In the genomic region with DNA sequence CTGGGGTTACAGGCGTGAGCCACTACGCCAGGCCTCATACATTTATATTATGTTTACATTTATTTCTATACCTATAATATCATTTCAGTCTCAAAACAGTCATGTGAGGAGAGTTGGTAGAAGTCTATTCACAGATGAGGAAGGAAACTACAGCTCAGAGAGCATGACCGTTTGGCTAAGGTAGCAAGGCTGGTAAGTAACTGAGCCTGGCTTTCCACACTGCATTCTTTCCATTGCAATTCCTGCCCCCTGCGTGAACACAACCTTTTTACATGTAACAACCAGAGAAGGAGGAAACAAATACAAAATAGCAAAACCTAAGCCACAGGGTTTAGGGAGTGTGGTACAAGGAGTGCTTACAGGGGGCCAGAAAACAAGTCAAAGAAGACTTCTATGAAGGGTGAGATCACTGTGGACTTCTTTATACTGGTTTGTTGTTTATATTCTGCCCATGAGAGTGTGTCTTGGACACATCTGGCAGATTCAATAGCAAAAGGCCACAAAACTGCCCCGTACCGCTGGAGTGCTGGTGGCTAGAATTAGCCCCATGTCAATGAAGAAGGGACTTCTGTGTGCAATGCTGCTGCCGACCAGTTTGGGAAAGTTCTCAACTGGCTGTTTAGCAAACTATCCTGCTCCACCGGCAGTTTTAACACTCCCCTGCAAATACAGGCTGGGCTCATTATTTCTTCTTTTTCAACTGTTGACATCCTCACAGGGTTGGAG, we compare ENCODE assay signal across 15 cellular contexts. TPM values are rescaled to one million over a fixed set of nuclear protein-coding genes. Genes with fewer than 3 reads are reported as not detected.
DNase-seq lines count a peak whose midpoint lies in the region; ATAC-seq and TF ChIP-seq lines count a peak whose summit lies in the region.
"Had no signal": no experiment of that assay in that cellular context is flagged by ENCODE, and none has a peak within 500 bp of the region (broad histone marks: within the 10 kb centered on the region; RNA-seq: fewer than 3 reads in every experiment).

No MANE protein-coding gene starts in this region.

- no peaks in the 10 kb centered on the region for H3K9me2 ChIP-seq in DOHH2 (replicated peaks; ENCODE audit: control insufficient read depth, low read length)

- H3K27me3 ChIP-seq in DOHH2 (ENCODE audit: control insufficient read depth, low read length) (no peaks in the 10 kb centered on the region), Peyer's patch (no peaks in the 10 kb centered on the region), gastroesophageal sphincter (no peaks in the 10 kb centered on the region), gastrocnemius medialis (no peaks in the 10 kb centered on the region), lower lobe of right lung (ENCODE audit: low read depth) (no peaks in the 10 kb centered on the region)
- H3K27me3 ChIP-seq: SJCRH30 had no signal

- H4K20me1 ChIP-seq in DOHH2 (ENCODE audit: control insufficient read depth, insufficient read depth, low read depth, low read length): no peaks in the 10 kb centered on the region

- H3K4me2 ChIP-seq in DOHH2 (ENCODE audit: low read length): peak overlapping the region; percentile 32

- H3F3A ChIP-seq in DOHH2 (ENCODE audit: control insufficient read depth, insufficient read depth): 0 out of 2 replicates have a peak, but pooled peaks cover 2% of the 10 kb centered on the region

- DNase-seq in Peyer's patch (peak in 2 of 3 donors; percentile 58 to 62), gastrocnemius medialis (no peak), lower lobe of right lung (no peak)
- DNase-seq in activated naive CD4-positive, alpha-beta T cell (lab: John Stamatoyannopoulos, UW): no peak
- DNase-seq: activated CD4-positive, alpha-beta T cell treated with anti-CD3 and anti-CD28 coated beads for 48 hours; activated naive CD8-positive, alpha-beta T cell treated with anti-CD3 and anti-CD28 coated beads for 36 hours; Calu3; effector CD4-positive, alpha-beta T cell; left ventricle myocardium superior; NCI-H1694 treated with DMSO at 0.1 percent for 48 hours; SJCRH30 had no signal

- in situ Hi-C loops in gastrocnemius medialis (cut with MboI; ENCODE audit: low sequenced_read_pairs in 4 of 4): loop anchor here in 2 of 4 donors (5.0 to 10.0 kb wide), 2 partner anchors 67 to 69 kb away; a partner anchor contains a TSS

- TF ChIP-seq CTCF in DOHH2 (IDR thresholded peaks at IDR 0.05; ENCODE audit: low read depth, low read length, poor library complexity, severe bottlenecking): no peak
- TF ChIP-seq CTCF in Peyer's patch (IDR thresholded peaks at IDR 0.05): no peak
- no peak for TF ChIP-seq CTCF in gastroesophageal sphincter (IDR thresholded peaks at IDR 0.05)
- TF ChIP-seq CTCF in gastrocnemius medialis (IDR thresholded peaks at IDR 0.05 in 4 of 5, conservative IDR thresholded peaks at IDR 0.05 in 1 of 5): no peak
- TF ChIP-seq CTCF in lower lobe of right lung (IDR thresholded peaks at IDR 0.05): no peak

- TF ChIP-seq POLR2A in Peyer's patch (IDR thresholded peaks at IDR 0.05) (no peak), gastroesophageal sphincter (IDR thresholded peaks at IDR 0.05) (no peak), gastrocnemius medialis (IDR thresholded peaks at IDR 0.05) (no peak)

- TF ChIP-seq EP300 in gastroesophageal sphincter (IDR thresholded peaks at IDR 0.05): no peak

- intact Hi-C loops in gastrocnemius medialis (cut with DNase I; ENCODE audit: low total_unique reads): no loop called here
- intact Hi-C loops in lower lobe of right lung (cut with DNase I): no loop called here

- H3K27ac ChIP-seq in DOHH2 (ENCODE audit: low read depth, low read length) (peak overlapping the region; percentile 3), Peyer's patch (peak overlapping the region in 3 of 4 donors; percentile 18 to 71 (median 49)), gastroesophageal sphincter (peak overlapping the region in 3 of 4 donors; percentile 56 to 70 (median 63)), gastrocnemius medialis (peak overlapping the region; percentile 38 to 66 (median 53)), lower lobe of right lung (no peak overlapping the region)
- H3K27ac ChIP-seq: SJCRH30 had no signal

- H3K79me2 ChIP-seq in DOHH2 (ENCODE audit: control insufficient read depth, low read length): peaks cover 23% of the 10 kb centered on the region

- 39 to 51% methylated on average over 8 of the region's 8 CpGs for WGBS in gastroesophageal sphincter (ENCODE audit: low coverage in 1 of 2), 2 donors

- H3K36me3 ChIP-seq in DOHH2 (ENCODE audit: control insufficient read depth, low read length): peaks cover 4% of the 10 kb centered on the region; the same call in 1 of the 2 replicates
- no peaks in the 10 kb centered on the region for H3K36me3 ChIP-seq in Peyer's patch
- H3K36me3 ChIP-seq in gastroesophageal sphincter: no peaks in the 10 kb centered on the region
- no peaks in the 10 kb centered on the region for H3K36me3 ChIP-seq in gastrocnemius medialis
- no peaks in the 10 kb centered on the region for H3K36me3 ChIP-seq in lower lobe of right lung
- H3K36me3 ChIP-seq: SJCRH30 had no signal

- H3K4me1 ChIP-seq in DOHH2 (ENCODE audit: control insufficient read depth, low read length) (peaks cover 36% of the 10 kb centered on the region), Peyer's patch (peaks cover 0 to 4% (median 1%) of the 10 kb centered on the region in 4 donors), gastroesophageal sphincter (peaks cover 0 to 30% (median 7%) of the 10 kb centered on the region in 3 donors), gastrocnemius medialis (peaks cover 9 to 17% of the 10 kb centered on the region in 2 donors), lower lobe of right lung (peaks cover 9% of the 10 kb centered on the region)
- H3K4me1 ChIP-seq: SJCRH30 had no signal

- ATAC-seq in gastroesophageal sphincter (no peak), gastrocnemius medialis (no peak), HG02763 (IDR thresholded peaks at IDR 0.05; ENCODE audit: unreplicated experiment) (no peak), lower lobe of right lung (no peak), GM19035 (IDR thresholded peaks at IDR 0.05; ENCODE audit: unreplicated experiment) (no peak)
- ATAC-seq: left ventricle myocardium superior had no signal

- no peaks in the 10 kb centered on the region for H3K9me3 ChIP-seq in DOHH2 (ENCODE audit: control insufficient read depth, insufficient read depth, low read length)
- H3K9me3 ChIP-seq in Peyer's patch: no peaks in the 10 kb centered on the region
- H3K9me3 ChIP-seq in gastroesophageal sphincter: no peaks in the 10 kb centered on the region
- no peaks in the 10 kb centered on the region for H3K9me3 ChIP-seq in gastrocnemius medialis
- no peaks in the 10 kb centered on the region for H3K9me3 ChIP-seq in lower lobe of right lung
- H3K9me3 ChIP-seq: SJCRH30 had no signal

- H3K4me3 ChIP-seq in DOHH2 (ENCODE audit: low read length) (peak overlapping the region; percentile 4; the same call in 1 of the 2 replicates), Peyer's patch (no peak overlapping the region), gastroesophageal sphincter (no peak overlapping the region), gastrocnemius medialis (no peak overlapping the region), lower lobe of right lung (no peak overlapping the region)
- H3K4me3 ChIP-seq: SJCRH30 had no signal

RNA-seq across cellular contexts. Expression of a gene that starts 19.0 kb away (rescaled TPM):
- total RNA-seq in Peyer's patch: 10 to 100 TPM; 68.5 to 99.1 (median 88.7) TPM
- 100 to 1,000 TPM in 1 of 4 donors, 10 to 100 TPM in 3; 37.3 to 120 (median 51.5) TPM for total RNA-seq in gastroesophageal sphincter
- 1 to 10 TPM; 6.0 to 9.8 (median 8.1) TPM for total RNA-seq in gastrocnemius medialis
- total RNA-seq in lower lobe of right lung: 23.5 TPM

Comparison
In these comparisons a context has a peak if more than half of its experiments do, and no peak if none do; other contexts are left out.
1. DNase-seq: peak in Peyer's patch (2 of 3); none in gastrocnemius medialis (0 of 2), activated naive CD4-positive, alpha-beta T cell (0 of 4) and lower lobe of right lung (single experiment).